Comparison of ENCODE assay signal across 9 cellular contexts in genomic region chr13:42574011-42574410, GRCh38. TPM values are rescaled to one million over a fixed set of nuclear protein-coding genes. Genes with fewer than 3 reads are reported as not detected.
DNase-seq lines count a peak whose midpoint lies in the region; TF ChIP-seq lines count a peak whose summit lies in the region.
"Had no signal": no experiment of that assay in that cellular context is flagged by ENCODE, and none has a peak within 500 bp of the region (broad histone marks: within the 10 kb centered on the region; RNA-seq: fewer than 3 reads in every experiment).

Gene TNFSF11, plus strand, starts transcription at chr13:42574152. Its CDS starts 152 bp downstream, at chr13:42574304.

- H3K36me3 ChIP-seq in HEK293 (ENCODE audit: control insufficient read depth in 2 of 2, insufficient read depth in 1 of 2, low read length in 2 of 2) (no peaks in the 10 kb centered on the region), skeletal muscle satellite cell (ENCODE audit: insufficient read depth, low read length) (no peaks in the 10 kb centered on the region), Karpas-422 (ENCODE audit: insufficient read depth, low read length) (no peaks in the 10 kb centered on the region)

- H2AFZ ChIP-seq in Karpas-422 (ENCODE audit: low read length) = no peak within 1 kb of the TSS; the same call in 1 of the 2 replicates

- no peak within 1 kb of the TSS for H3K9ac ChIP-seq in skeletal muscle satellite cell (ENCODE audit: low read depth, low read length)
- H3K9ac ChIP-seq in Karpas-422 (ENCODE audit: low read length) = no peak within 1 kb of the TSS

- no peaks in the 10 kb centered on the region for H3K4me1 ChIP-seq in HEK293 (ENCODE audit: control insufficient read depth, insufficient read depth, low read length)
- peaks cover 9% of the 10 kb centered on the region for H3K4me1 ChIP-seq in skeletal muscle satellite cell (ENCODE audit: control insufficient read depth, insufficient read depth, low read length)
- peaks cover 3% of the 10 kb centered on the region; the same call in 1 of the 2 replicates for H3K4me1 ChIP-seq in Karpas-422 (ENCODE audit: low read length)

- H3K4me3 ChIP-seq in HEK293 (ENCODE audit: low read depth, low read length) (peak within 1 kb of the TSS; percentile 38), fibroblast of villous mesenchyme (ENCODE audit: low read depth, low read length) (peak within 1 kb of the TSS; percentile 51), skeletal muscle satellite cell (ENCODE audit: low read length) (peak within 1 kb of the TSS; percentile 59), Karpas-422 (ENCODE audit: low read length) (no peak within 1 kb of the TSS)

- no peak within 1 kb of the TSS for H3K27ac ChIP-seq in HEK293 (ENCODE audit: extremely low read depth, low read depth, low read length)
- H3K27ac ChIP-seq in Karpas-422 (ENCODE audit: low read length) = no peak within 1 kb of the TSS

- H3K79me2 ChIP-seq in Karpas-422 (ENCODE audit: low read length) = no peaks in the 10 kb centered on the region

- CTCF ChIA-PET in HEK293 (lab: Yijun Ruan, JAX) = no interaction called here

- H3K9me3 ChIP-seq in HEK293 (ENCODE audit: control insufficient read depth, insufficient read depth, low read depth, low read length) (no peaks in the 10 kb centered on the region), skeletal muscle satellite cell (replicated peaks; ENCODE audit: low read length) (peaks cover 3% of the 10 kb centered on the region), Karpas-422 (ENCODE audit: low read length) (no peaks in the 10 kb centered on the region)

- H3K9me2 ChIP-seq in Karpas-422 (replicated peaks; ENCODE audit: insufficient read depth, low read length) = no peaks in the 10 kb centered on the region

- DNase-seq in GM13977 (ENCODE audit: low spot score) = peak; percentile 61
- DNase-seq in activated CD4-positive, CD25-positive, alpha-beta regulatory T cell treated with anti-CD3 and anti-CD28 coated beads, Interleukin-2, amount 50 U/mL, for 72 hours = peak; percentile 33
- no peak for DNase-seq in fibroblast of villous mesenchyme (ENCODE audit: low read depth)
- DNase-seq in NCI-H187 treated with DMSO at 0.1 percent for 48 hours (lab: John Stamatoyannopoulos, UW) = no peak
- no peak for DNase-seq in Karpas-422
- no peak for DNase-seq in AG08395 (ENCODE audit: low spot score)
- DNase-seq: left cardiac atrium had no signal

- H3K27me3 ChIP-seq in skeletal muscle satellite cell (ENCODE audit: control insufficient read depth, insufficient read depth, low read length) (peaks cover 73% of the 10 kb centered on the region), Karpas-422 (ENCODE audit: low read length) (no peaks in the 10 kb centered on the region)

- POLR2A ChIA-PET in HEK293 (lab: Yijun Ruan, JAX) = no interaction called here

- no peak for TF ChIP-seq CTCF in GM13977 (IDR thresholded peaks at IDR 0.05; ENCODE audit: extremely low read depth, insufficient read depth, missing control alignments)
- TF ChIP-seq CTCF in HEK293 (tag by site-specific recombination; IDR thresholded peaks at IDR 0.05) = no peak
- TF ChIP-seq CTCF in fibroblast of villous mesenchyme (IDR thresholded peaks at IDR 0.05; ENCODE audit: insufficient read depth, low read depth, low read length) = no peak

- in situ Hi-C loops in GM13977 (cut with MboI; ENCODE audit: low pct_unique_long_range_greater_than_20kb, low sequenced_read_pairs, unreplicated experiment) = no loop called here

- no peaks in the 10 kb centered on the region for H4K20me1 ChIP-seq in Karpas-422 (ENCODE audit: insufficient read depth, low read depth, low read length)

- H3K4me2 ChIP-seq in skeletal muscle satellite cell (ENCODE audit: low read length) (peak within 1 kb of the TSS; percentile 68), Karpas-422 (ENCODE audit: low read depth, low read length, poor library complexity, severe bottlenecking) (no peak within 1 kb of the TSS)

TF ChIP-seq in HEK293, 187 proteins besides CTCF, POLR2A, EP300 and RAD21:
- no peak for TF ChIP-seq ZNF629 (tag by site-specific recombination; IDR thresholded peaks at IDR 0.05)
- no peak for TF ChIP-seq ZSCAN5A (tag by site-specific recombination; IDR thresholded peaks at IDR 0.05)

RNA-seq across cellular contexts. Expression of gene TNFSF11, which starts in this region (rescaled TPM):
- total RNA-seq in fibroblast of villous mesenchyme = not detected in 2 replicates
- 0.51 TPM in 1 of 2 replicates, not detected in the other for total RNA-seq in skeletal muscle satellite cell (2012; rRNA removed)
- not detected in 2 replicates for total RNA-seq in Karpas-422 (2014; rRNA removed; shearing (Covaris generic); ENCODE audit: low replicate concordance)
- total RNA-seq: left cardiac atrium had no signal

Comparison
In these comparisons a context has a peak if more than half of its experiments do, and no peak if none do; other contexts are left out.
1. DNase-seq: peak in GM13977 (single experiment) and activated CD4-positive, CD25-positive, alpha-beta regulatory T cell treated with anti-CD3 and anti-CD28 coated beads, Interleukin-2, amount 50 U/mL, for 72 hours (single experiment); none in fibroblast of villous mesenchyme (single experiment), NCI-H187 treated with DMSO at 0.1 percent for 48 hours (single experiment), Karpas-422 (single experiment) and AG08395 (single experiment).